Comparison of ENCODE assay signal across 20 cellular contexts in genomic region chr10:70295946-70296345, GRCh38. TPM values are rescaled to one million over a fixed set of nuclear protein-coding genes. Genes with fewer than 3 reads are reported as not detected.
DNase-seq lines count a peak whose midpoint lies in the region; ATAC-seq and TF ChIP-seq lines count a peak whose summit lies in the region.
"Had no signal": no experiment of that assay in that cellular context is flagged by ENCODE, and none has a peak within 500 bp of the region (broad histone marks: within the 10 kb centered on the region; RNA-seq: fewer than 3 reads in every experiment).

No MANE protein-coding gene starts in this region.

- WGBS in gastroesophageal sphincter (ENCODE audit: low coverage in 1 of 2), 2 donors, result 83 to 89% methylated on average over 1 to 7 of the region's 8 CpGs

- BruUV-seq in PC-3 (replicated peaks; lab: Mats Ljungman, UMichigan), result no TSS peak

- H3K27me3 Mint-ChIP-seq in osteocyte (ENCODE audit: unreplicated experiment), result no peaks in the 10 kb centered on the region
- H3K27me3 Mint-ChIP-seq in natural killer cell (ENCODE audit: low read depth in 2 of 2), result no peaks in the 10 kb centered on the region
- H3K27me3 Mint-ChIP-seq in T-helper 17 cell, result no peaks in the 10 kb centered on the region
- H3K27me3 Mint-ChIP-seq: activated naive CD8-positive, alpha-beta T cell treated with anti-CD3 and anti-CD28 coated beads for 36 hours had no signal

- no peaks in the 10 kb centered on the region for H4K20me1 ChIP-seq in PC-3 (ENCODE audit: low read length)

- no peak for TF ChIP-seq EP300 in gastroesophageal sphincter (IDR thresholded peaks at IDR 0.05)

- no peak overlapping the region; the same call in 1 of the 2 replicates for H2AFZ ChIP-seq in PC-3 (ENCODE audit: low read length)

- no peak for TF ChIP-seq POLR2A in gastroesophageal sphincter (IDR thresholded peaks at IDR 0.05)

- H3K27me3 ChIP-seq in PC-3 (ENCODE audit: low read length), result no peaks in the 10 kb centered on the region
- H3K27me3 ChIP-seq in gastroesophageal sphincter, result peaks cover 6% of the 10 kb centered on the region
- H3K27me3 ChIP-seq: SJSA1 had no signal

- intact Hi-C loops in PC-3 (cut with micrococcal nuclease), result loop anchor here (1.0 to 2.0 kb wide), 3 partner anchors 29 to 68 kb away; partner anchors contain the start of gene PPA1
- intact Hi-C loops in natural killer cell (cut with micrococcal nuclease), result no loop called here

- H3K9me3 Mint-ChIP-seq in osteocyte (ENCODE audit: unreplicated experiment), result no peaks in the 10 kb centered on the region
- no peaks in the 10 kb centered on the region for H3K9me3 Mint-ChIP-seq in natural killer cell
- H3K9me3 Mint-ChIP-seq: activated naive CD8-positive, alpha-beta T cell treated with anti-CD3 and anti-CD28 coated beads for 36 hours; neural crest cell; T-helper 2 cell treated with Interferon-gamma antibody and Interleukin-4, amounts not matched to agents 5 μg/mL and 100 μg/mL, for 36 hours had no signal

- H3K4me1 ChIP-seq in PC-3 (ENCODE audit: insufficient read depth, low read length) (peaks cover 15% of the 10 kb centered on the region), gastroesophageal sphincter (peaks cover 0 to 23% (median 8%) of the 10 kb centered on the region in 3 donors)

- H3K27ac ChIP-seq in PC-3 (ENCODE audit: low read length) (peak overlapping the region; percentile 27; the same call in 1 of the 2 replicates), gastroesophageal sphincter (peak overlapping the region in 3 of 4 donors; percentile 60 to 76 (median 67)), skin epidermis (peak overlapping the region in 12 of 21 experiments; percentile 8 to 70 (median 52))
- H3K27ac ChIP-seq: KMS-11, SJSA1 had no signal

- no peaks in the 10 kb centered on the region for H3K9me2 ChIP-seq in PC-3 (replicated peaks; ENCODE audit: low read length)

- H3K4me3 ChIP-seq in PC-3 (ENCODE audit: low read length), result no peak overlapping the region
- H3K4me3 ChIP-seq in gastroesophageal sphincter, result no peak overlapping the region
- H3K4me3 ChIP-seq in skin epidermis, result no peak overlapping the region
- H3K4me3 ChIP-seq: SJSA1 had no signal

- peak; percentile 42 for DNase-seq in CD1c-positive myeloid dendritic cell (ENCODE audit: extremely low spot score)
- no peak for DNase-seq in PC-3
- DNase-seq in osteocyte (ENCODE audit: extremely low spot score, unreplicated experiment), result no peak
- DNase-seq in natural killer cell, result no peak
- no peak for DNase-seq in T-helper 17 cell
- DNase-seq in NCI-H524 (lab: John Stamatoyannopoulos, UW), result no peak
- DNase-seq: activated CD8-positive, alpha-beta T cell treated with anti-CD3 and anti-CD28 coated beads, Interleukin-2, amount 10 ng/mL, durations not matched to agents 7 days and 5 days; activated naive CD8-positive, alpha-beta T cell treated with anti-CD3 and anti-CD28 coated beads for 36 hours; COR-L47; H7; NCI-H526; stimulated activated naive CD4-positive, alpha-beta T cell treated with Interleukin-2 at 50 U/mL for 16 hours had no signal

- H3K27ac Mint-ChIP-seq in osteocyte (ENCODE audit: unreplicated experiment), result no peak overlapping the region
- H3K27ac Mint-ChIP-seq in natural killer cell, result no peak overlapping the region
- H3K27ac Mint-ChIP-seq in T-helper 17 cell, result no peak overlapping the region
- H3K27ac Mint-ChIP-seq: activated CD8-positive, alpha-beta T cell treated with anti-CD3 and anti-CD28 coated beads, Interleukin-2, amount 10 ng/mL, durations not matched to agents 7 days and 5 days; activated naive CD8-positive, alpha-beta T cell treated with anti-CD3 and anti-CD28 coated beads for 36 hours; T-helper 2 cell treated with Interferon-gamma antibody and Interleukin-4, amounts not matched to agents 5 μg/mL and 100 μg/mL, for 36 hours had no signal

- H3K36me3 Mint-ChIP-seq in osteocyte (ENCODE audit: unreplicated experiment) (no peaks in the 10 kb centered on the region), natural killer cell (no peaks in the 10 kb centered on the region), T-helper 17 cell (ENCODE audit: low read depth) (no peaks in the 10 kb centered on the region)
- H3K36me3 Mint-ChIP-seq: activated naive CD8-positive, alpha-beta T cell treated with anti-CD3 and anti-CD28 coated beads for 36 hours had no signal

- no peaks in the 10 kb centered on the region for H3K79me2 ChIP-seq in PC-3 (ENCODE audit: low read length)

- no peak overlapping the region for H3K9ac ChIP-seq in PC-3 (ENCODE audit: low read length)
- H3K9ac ChIP-seq: KMS-11 had no signal

- ATAC-seq in PC-3, result no peak
- ATAC-seq in gastroesophageal sphincter, result no peak
- no peak for ATAC-seq in natural killer cell
- ATAC-seq in T-helper 17 cell, result no peak
- ATAC-seq: activated CD8-positive, alpha-beta T cell treated with anti-CD3 and anti-CD28 coated beads, Interleukin-2, amount 10 ng/mL, durations not matched to agents 7 days and 5 days had no signal

- H3K9me3 ChIP-seq in PC-3 (ENCODE audit: low read length) (no peaks in the 10 kb centered on the region), gastroesophageal sphincter (no peaks in the 10 kb centered on the region), T-helper 17 cell (ENCODE audit: control insufficient read depth, low read length, poor library complexity, severe bottlenecking) (no peaks in the 10 kb centered on the region)
- H3K9me3 ChIP-seq: SJSA1 had no signal

- CTCF ChIA-PET in PC-3 (lab: Charles Lee), result no interaction called here

- no peaks in the 10 kb centered on the region for H3F3A ChIP-seq in PC-3 (ENCODE audit: low read length, unreplicated experiment)

- H3K36me3 ChIP-seq in PC-3 (ENCODE audit: low read depth, low read length), result no peaks in the 10 kb centered on the region
- peaks cover 0 to 13% of the 10 kb centered on the region in 2 donors for H3K36me3 ChIP-seq in gastroesophageal sphincter

- no peak overlapping the region for H3K4me3 Mint-ChIP-seq in osteocyte (ENCODE audit: unreplicated experiment)
- H3K4me3 Mint-ChIP-seq in natural killer cell, result no peak overlapping the region
- H3K4me3 Mint-ChIP-seq in T-helper 17 cell, result no peak overlapping the region
- H3K4me3 Mint-ChIP-seq: activated CD8-positive, alpha-beta T cell treated with anti-CD3 and anti-CD28 coated beads, Interleukin-2, amount 10 ng/mL, durations not matched to agents 7 days and 5 days; activated naive CD8-positive, alpha-beta T cell treated with anti-CD3 and anti-CD28 coated beads for 36 hours; neural crest cell; T-helper 2 cell treated with Interferon-gamma antibody and Interleukin-4, amounts not matched to agents 5 μg/mL and 100 μg/mL, for 36 hours had no signal

- peak overlapping the region; percentile 32; the same call in 1 of the 2 replicates for H3K4me2 ChIP-seq in PC-3 (ENCODE audit: low read length)
- H3K4me2 ChIP-seq: KMS-11 had no signal

- POLR2A ChIA-PET in PC-3 (lab: Charles Lee; ENCODE audit: unreplicated experiment), result no interaction called here

- no peak for TF ChIP-seq CTCF in PC-3 (conservative IDR thresholded peaks at IDR 0.05; ENCODE audit: low read depth, low read length)
- TF ChIP-seq CTCF in gastroesophageal sphincter (IDR thresholded peaks at IDR 0.05), result no peak
- TF ChIP-seq CTCF in osteocyte (IDR thresholded peaks at IDR 0.05), result no peak
- TF ChIP-seq CTCF in natural killer cell (IDR thresholded peaks at IDR 0.05), result no peak

- H3K4me1 Mint-ChIP-seq in osteocyte (ENCODE audit: unreplicated experiment) (peaks cover 6% of the 10 kb centered on the region), natural killer cell (peaks cover 6 to 11% of the 10 kb centered on the region in 2 donors), T-helper 17 cell (peaks cover 2% of the 10 kb centered on the region)
- H3K4me1 Mint-ChIP-seq: neural crest cell had no signal

RNA-seq across cellular contexts. Expression of gene NPFFR1, which starts 12.1 kb away (rescaled TPM):
- total RNA-seq in PC-3 (2014; rRNA removed) (not detected in 2 replicates), gastroesophageal sphincter (under 1 TPM in 3 of 4 donors, not detected in 1; under 0.01 to 0.04 (median under 0.01) TPM), osteocyte (not detected in 2 replicates), natural killer cell (under 1 TPM in 1 of 3 donors, not detected in 2; 0.05 TPM), T-helper 17 cell (not detected)
- total RNA-seq: activated CD8-positive, alpha-beta T cell treated with anti-CD3 and anti-CD28 coated beads, Interleukin-2, amount 10 ng/mL, durations not matched to agents 7 days and 5 days; activated naive CD8-positive, alpha-beta T cell treated with anti-CD3 and anti-CD28 coated beads for 36 hours; bronchial epithelial cell; Daoy; H7; neural crest cell; SJSA1 had no signal
